Comparison of ENCODE assay signal across 18 cellular contexts in the genomic region with DNA sequence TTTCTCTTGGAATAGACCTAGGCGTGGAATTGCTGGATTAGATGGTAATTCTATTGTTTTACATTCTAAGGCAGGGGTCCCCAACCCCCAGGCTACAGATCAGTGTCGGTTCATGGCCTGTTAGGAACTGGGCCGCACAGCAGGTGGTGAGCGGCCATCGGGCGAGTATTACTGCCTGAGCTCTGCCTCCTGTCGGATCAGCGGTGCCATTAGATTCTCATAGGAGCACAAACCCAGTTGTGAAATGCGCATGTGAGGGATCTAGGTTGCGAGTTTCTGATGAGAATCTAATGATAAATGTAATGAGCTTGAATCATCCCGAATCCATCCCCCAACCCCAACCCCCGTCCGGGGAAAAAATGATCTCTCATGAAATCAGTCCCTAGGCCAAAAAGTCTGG. TPM values are rescaled to one million over a fixed set of nuclear protein-coding genes. Genes with fewer than 3 reads are reported as not detected.
DNase-seq lines count a peak whose midpoint lies in the region; ATAC-seq, FAIRE-seq and TF ChIP-seq lines count a peak whose summit lies in the region.
"Had no signal": no experiment of that assay in that cellular context is flagged by ENCODE, and none has a peak within 500 bp of the region (broad histone marks: within the 10 kb centered on the region; RNA-seq: fewer than 3 reads in every experiment).

No MANE protein-coding gene starts in this region.

- no peaks in the 10 kb centered on the region for H3K9me3 ChIP-seq in H1 (ENCODE audit: insufficient read depth in 2 of 2, low read depth in 1 of 2, low read length in 1 of 2)
- H3K9me3 ChIP-seq: body of pancreas, esophagus squamous epithelium had no signal

- H3K9me3 Mint-ChIP-seq in activated naive CD4-positive, alpha-beta T cell treated with anti-CD3 and anti-CD28 coated beads, Interleukin-2, amount 50 U/mL, for 24 hours, result no peaks in the 10 kb centered on the region
- H3K9me3 Mint-ChIP-seq in activated B cell treated with CpG ODN at 0.5 μM for 24 hours, result no peaks in the 10 kb centered on the region
- no peaks in the 10 kb centered on the region for H3K9me3 Mint-ChIP-seq in stimulated activated naive B cell treated with anti-CD40 and anti-IgM and Interleukin-4, amounts not matched to agents 10 μg/mL and 1 μg/mL and 100 μg/mL, for 72 hours
- H3K9me3 Mint-ChIP-seq: mesothelial cell of epicardium had no signal

- no peak overlapping the region for H4K91ac ChIP-seq in H1 (replicated peaks; ENCODE audit: insufficient read length, low read length)

- WGBS in H1 (ENCODE audit: extremely low coverage in 1 of 2, insufficient coverage in 1 of 2, insufficient read length in 1 of 2, insufficient replicate concordance in 2 of 2, low coverage in 1 of 2, low lambda C conversion rate in 2 of 2, missing lambda C conversion rate in 1 of 2), 2 experiments, result 68% methylated on average over 13 of the region's 13 CpGs; no CpG with 5 or more reads in 1 of the 2 experiments

- no peak for TF ChIP-seq CTCF in activated B cell treated with CpG ODN at 0.5 μM for 24 hours (IDR thresholded peaks at IDR 0.05)
- peak; percentile 33 to 43 (median 38) for TF ChIP-seq CTCF in H1 (IDR thresholded peaks at IDR 0.05; ENCODE audit: control extremely low read depth in 1 of 3, insufficient read depth in 1 of 3, low read depth in 1 of 3, low read length in 3 of 3)
- no peak for TF ChIP-seq CTCF in RWPE1 (conservative IDR thresholded peaks at IDR 0.05; ENCODE audit: low read depth)

- no peak for FAIRE-seq in H1 (lab: Jason Lieb, UNC)
- FAIRE-seq: kidney had no signal

- POLR2A ChIA-PET in activated B cell treated with CpG ODN at 0.5 μM for 24 hours (lab: Charles Lee) (interaction anchor here (0.6 to 3.8 kb wide), 5 partner anchors 11 to 44 kb away, joined by 4 to 25 read pairs (median 12); no protein-coding TSS in a partner anchor), H1 (lab: Charles Lee; ENCODE audit: partially characterized antibody) (no interaction called here), RWPE1 (lab: Yijun Ruan, JAX; ENCODE audit: low non-redundant PET) (no interaction called here)

- H3K4me1 ChIP-seq in H1 (replicated peaks in 1 of 4; ENCODE audit: control insufficient read depth in 3 of 4, insufficient read depth in 4 of 4, low read length in 3 of 4), result peaks cover 0 to 2% (median 0%) of the 10 kb centered on the region in 4 experiments; a peak in 1 of 7 replicates
- H3K4me1 ChIP-seq: body of pancreas had no signal

- no peak for DNase-seq in activated naive CD4-positive, alpha-beta T cell (lab: John Stamatoyannopoulos, UW)
- DNase-seq in activated B cell treated with CpG ODN at 0.5 μM for 24 hours (no peak), H1 (ENCODE audit: low read depth in 1 of 2, low spot score in 2 of 2) (no peak), cerebellar cortex (ENCODE audit: low spot score) (no peak), epidermal melanocyte (ENCODE audit: insufficient read length, low spot score) (no peak), RWPE1 (ENCODE audit: low spot score) (no peak)
- DNase-seq in stimulated activated naive B cell treated with anti-CD40 and anti-IgM and Interleukin-4, amounts not matched to agents 10 μg/mL and 1 μg/mL and 100 μg/mL, for 72 hours, result no peak
- DNase-seq: body of pancreas; esophagus squamous epithelium; kidney; NCI-H187; NCI-H524 treated with DMSO at 0.1 percent for 48 hours; right cardiac atrium; stimulated activated CD4-positive, alpha-beta T cell treated with anti-CD3 and anti-CD28 coated beads, Interleukin-2, amount 100 ng/mL, for 24 hours; WERI-Rb-1 had no signal

- H2BK5ac ChIP-seq in H1 (ENCODE audit: low read depth, low read length), result no peak overlapping the region

- H3K27ac ChIP-seq in H1 (ENCODE audit: low read depth, low read length) (no peak overlapping the region), RWPE1 (no peak overlapping the region)
- H3K27ac ChIP-seq: body of pancreas, SK-N-MC, WERI-Rb-1 had no signal

- peak overlapping the region; percentile 96 for H3K27ac Mint-ChIP-seq in activated naive CD4-positive, alpha-beta T cell treated with anti-CD3 and anti-CD28 coated beads, Interleukin-2, amount 50 U/mL, for 24 hours
- H3K27ac Mint-ChIP-seq in activated B cell treated with CpG ODN at 0.5 μM for 24 hours, result peak overlapping the region; percentile 78
- H3K27ac Mint-ChIP-seq in stimulated activated naive B cell treated with anti-CD40 and anti-IgM and Interleukin-4, amounts not matched to agents 10 μg/mL and 1 μg/mL and 100 μg/mL, for 72 hours, result peak overlapping the region; percentile 86
- H3K27ac Mint-ChIP-seq: mesothelial cell of epicardium had no signal

- no peak overlapping the region for H3K4me3 ChIP-seq in H1 (ENCODE audit: extremely low read depth in 1 of 4, insufficient read depth in 2 of 4, low read depth in 3 of 4, low read length in 4 of 4)
- H3K4me3 ChIP-seq: body of pancreas, esophagus squamous epithelium, SK-N-MC had no signal

- H2AFZ ChIP-seq in H1 (ENCODE audit: low read length), result no peak overlapping the region

- H4K5ac ChIP-seq in H1 (ENCODE audit: insufficient read length, low read depth, low read length), result no peak overlapping the region

- intact Hi-C loops in activated B cell treated with CpG ODN at 0.5 μM for 24 hours (cut with micrococcal nuclease), result no loop called here

- no peaks in the 10 kb centered on the region for H3K79me1 ChIP-seq in H1 (ENCODE audit: low read depth, low read length)

- no peaks in the 10 kb centered on the region for H4K20me1 ChIP-seq in H1 (replicated peaks in 1 of 2; ENCODE audit: control insufficient read depth in 1 of 2, insufficient read depth in 2 of 2, low read length in 2 of 2)

- peaks cover 21% of the 10 kb centered on the region for H3K36me3 Mint-ChIP-seq in activated naive CD4-positive, alpha-beta T cell treated with anti-CD3 and anti-CD28 coated beads, Interleukin-2, amount 50 U/mL, for 24 hours
- H3K36me3 Mint-ChIP-seq in activated B cell treated with CpG ODN at 0.5 μM for 24 hours (ENCODE audit: low read depth), result peaks cover 30% of the 10 kb centered on the region
- H3K36me3 Mint-ChIP-seq in stimulated activated naive B cell treated with anti-CD40 and anti-IgM and Interleukin-4, amounts not matched to agents 10 μg/mL and 1 μg/mL and 100 μg/mL, for 72 hours, result peaks cover 37 to 51% of the 10 kb centered on the region in 2 donors
- H3K36me3 Mint-ChIP-seq: mesothelial cell of epicardium had no signal

- H3K18ac ChIP-seq in H1 (ENCODE audit: extremely low read depth, low read length), result no peak overlapping the region

- no peak overlapping the region for H2BK120ac ChIP-seq in H1 (replicated peaks; ENCODE audit: low read depth, low read length)

- no peak overlapping the region for H4K8ac ChIP-seq in H1 (ENCODE audit: extremely low read depth, insufficient read depth, low read length)

- no peaks in the 10 kb centered on the region for H3K23me2 ChIP-seq in H1 (ENCODE audit: low read depth, low read length)

- H3K4me3 Mint-ChIP-seq in activated naive CD4-positive, alpha-beta T cell treated with anti-CD3 and anti-CD28 coated beads, Interleukin-2, amount 50 U/mL, for 24 hours, result peak overlapping the region; percentile 43
- no peak overlapping the region for H3K4me3 Mint-ChIP-seq in activated B cell treated with CpG ODN at 0.5 μM for 24 hours
- H3K4me3 Mint-ChIP-seq in stimulated activated naive B cell treated with anti-CD40 and anti-IgM and Interleukin-4, amounts not matched to agents 10 μg/mL and 1 μg/mL and 100 μg/mL, for 72 hours, result peak overlapping the region in 1 of 2 donors; percentile 35
- H3K4me3 Mint-ChIP-seq: mesothelial cell of epicardium had no signal

- H3K79me2 ChIP-seq in H1 (ENCODE audit: control insufficient read depth in 1 of 2, insufficient read depth in 2 of 2, low read length in 2 of 2), result no peaks in the 10 kb centered on the region

- CTCF ChIA-PET in activated B cell treated with CpG ODN at 0.5 μM for 24 hours (lab: Charles Lee), result no interaction called here
- CTCF ChIA-PET in H1 (lab: Charles Lee; ENCODE audit: partially characterized antibody), result interaction anchor here (1.1 to 5.3 kb wide), 6 partner anchors 8 to 48 kb away, joined by 3 to 38 read pairs (median 4); partner anchors contain the start of gene CETP
- CTCF ChIA-PET in RWPE1 (lab: Yijun Ruan, JAX), result interaction anchor here (1.0 kb wide), 1 partner anchor 80 kb away, joined by 3 read pairs; the partner anchor contains the start of gene CPNE2

- peak in 1 of 2 experiments; percentile 17; a peak in 1 of 4 replicates for TF ChIP-seq RAD21 in H1 (IDR thresholded peaks at IDR 0.05 in 1 of 2, conservative IDR thresholded peaks at IDR 0.05 in 1 of 2; ENCODE audit: low read depth in 2 of 2, low read length in 2 of 2)

- H3K4me1 Mint-ChIP-seq in activated naive CD4-positive, alpha-beta T cell treated with anti-CD3 and anti-CD28 coated beads, Interleukin-2, amount 50 U/mL, for 24 hours, result peaks cover 81% of the 10 kb centered on the region
- H3K4me1 Mint-ChIP-seq in activated B cell treated with CpG ODN at 0.5 μM for 24 hours, result peaks cover 64% of the 10 kb centered on the region
- peaks cover 32 to 63% of the 10 kb centered on the region in 2 donors for H3K4me1 Mint-ChIP-seq in stimulated activated naive B cell treated with anti-CD40 and anti-IgM and Interleukin-4, amounts not matched to agents 10 μg/mL and 1 μg/mL and 100 μg/mL, for 72 hours
- H3K4me1 Mint-ChIP-seq: mesothelial cell of epicardium had no signal

- H3K27me3 Mint-ChIP-seq in activated naive CD4-positive, alpha-beta T cell treated with anti-CD3 and anti-CD28 coated beads, Interleukin-2, amount 50 U/mL, for 24 hours, result no peaks in the 10 kb centered on the region
- H3K27me3 Mint-ChIP-seq in activated B cell treated with CpG ODN at 0.5 μM for 24 hours, result no peaks in the 10 kb centered on the region
- H3K27me3 Mint-ChIP-seq in stimulated activated naive B cell treated with anti-CD40 and anti-IgM and Interleukin-4, amounts not matched to agents 10 μg/mL and 1 μg/mL and 100 μg/mL, for 72 hours, result no peaks in the 10 kb centered on the region

- no peak overlapping the region for H2BK15ac ChIP-seq in H1 (ENCODE audit: low read length)

- ATAC-seq in activated B cell treated with CpG ODN at 0.5 μM for 24 hours (ENCODE audit: low read depth), result no peak
- ATAC-seq in stimulated activated naive B cell treated with anti-CD40 and anti-IgM and Interleukin-4, amounts not matched to agents 10 μg/mL and 1 μg/mL and 100 μg/mL, for 72 hours (replicated peaks), result no peak
- ATAC-seq: body of pancreas, right cardiac atrium had no signal

- H3K4me2 ChIP-seq in H1 (ENCODE audit: insufficient read depth in 1 of 2, low read depth in 2 of 2, low read length in 2 of 2), result no peak overlapping the region

- no peak for TF ChIP-seq EP300 in H1 (IDR thresholded peaks at IDR 0.05; ENCODE audit: borderline replicate concordance in 1 of 2, low read depth in 2 of 2, low read length in 2 of 2)

- no peaks in the 10 kb centered on the region for H3K27me3 ChIP-seq in H1 (replicated peaks in 1 of 4; ENCODE audit: control insufficient read depth in 3 of 4, extremely low read depth in 1 of 4, insufficient read depth in 3 of 4, low read length in 3 of 4)
- H3K27me3 ChIP-seq: body of pancreas, esophagus squamous epithelium had no signal

- no peak overlapping the region for H3K23ac ChIP-seq in H1 (ENCODE audit: insufficient read length)

- no peak overlapping the region for H2BK20ac ChIP-seq in H1 (ENCODE audit: low read length)

- TF ChIP-seq POLR2A in H1 (IDR thresholded peaks at IDR 0.05; ENCODE audit: control extremely low read depth in 1 of 2, low read depth in 2 of 2, low read length in 2 of 2), result no peak

- no peaks in the 10 kb centered on the region for H3K36me3 ChIP-seq in H1 (ENCODE audit: control insufficient read depth in 2 of 4, insufficient read depth in 4 of 4, low read length in 3 of 4)
- H3K36me3 ChIP-seq: WERI-Rb-1 had no signal

- H2AK5ac ChIP-seq in H1 (ENCODE audit: low read depth, low read length), result no peak overlapping the region

- H2BK12ac ChIP-seq in H1 (ENCODE audit: low read depth, low read length), result no peak overlapping the region

- no peak overlapping the region for H3K14ac ChIP-seq in H1 (ENCODE audit: insufficient read length)

- no peak overlapping the region for H3K9ac ChIP-seq in H1 (replicated peaks in 1 of 4; ENCODE audit: extremely low read depth in 1 of 4, low read depth in 3 of 4, low read length in 3 of 4)

- no peak overlapping the region for H3K4ac ChIP-seq in H1 (replicated peaks; ENCODE audit: insufficient read length, low read depth, low read length)

- H3K56ac ChIP-seq in H1 (replicated peaks; ENCODE audit: insufficient read length, low read depth, low read length), result no peak overlapping the region

RNA-seq across cellular contexts. Expression of gene NLRC5, which starts 23.0 kb away (rescaled TPM):
- total RNA-seq in activated B cell treated with CpG ODN at 0.5 μM for 24 hours, result 296 and 372 TPM in 2 replicates
- 2.8 and 3.2 TPM in 2 replicates for total RNA-seq in H1 (2021; fragmentation: NEBNext Ultra II Directional; extraction: Animal tissue kit (Norgen Biotek cat#: 25700))
- 2.0 and 2.2 TPM in 2 replicates for polyA plus RNA-seq in H1 (2011; rRNA removed)
- polyA plus RNA-seq in H1 (2011; cell fraction: cytosol; rRNA removed), result 1.8 TPM
- 8.8 TPM for polyA plus RNA-seq in H1 (2011; cell fraction: nucleus; rRNA removed)
- polyA plus RNA-seq in H1 (2012, experiment 1 of 2), result 0.97 to 4.4 TPM (median 2.8 TPM) in 4 replicates
- 1.3 TPM for polyA plus RNA-seq in H1 (2012, experiment 2 of 2)
- 1.3 TPM for polyA plus RNA-seq in H1 (2013, experiment 1 of 2)
- polyA plus RNA-seq in H1 (2013, experiment 2 of 2), result 1.1 TPM
- 4.4 and 5.0 TPM in 2 replicates for polyA minus RNA-seq in H1 (2011; rRNA and poly(A)+ RNA removed)
- polyA minus RNA-seq in H1 (2011; cell fraction: cytosol; rRNA and poly(A)+ RNA removed), result 2.4 TPM
- polyA minus RNA-seq in H1 (2011; cell fraction: nucleus; rRNA and poly(A)+ RNA removed), result 10.5 TPM

RNA-seq across cellular contexts. Expression of gene CETP, which starts 50.6 kb away (rescaled TPM):
- 1.0 and 1.4 TPM in 2 replicates for total RNA-seq in activated B cell treated with CpG ODN at 0.5 μM for 24 hours
- total RNA-seq in H1 (2021; fragmentation: NEBNext Ultra II Directional; extraction: Animal tissue kit (Norgen Biotek cat#: 25700)), result not detected in 2 replicates
- polyA plus RNA-seq in H1 (2011; rRNA removed), result not detected in 2 replicates
- not detected for polyA plus RNA-seq in H1 (2011; cell fraction: cytosol; rRNA removed)
- polyA plus RNA-seq in H1 (2011; cell fraction: nucleus; rRNA removed), result not detected
- polyA plus RNA-seq in H1 (2012, experiment 1 of 2), result 0.09 TPM in 1 of 4 replicates, not detected in the others
- polyA plus RNA-seq in H1 (2012, experiment 2 of 2), result not detected
- not detected for polyA plus RNA-seq in H1 (2013, experiment 1 of 2)
- 0.02 TPM for polyA plus RNA-seq in H1 (2013, experiment 2 of 2)
- not detected in 2 replicates for polyA minus RNA-seq in H1 (2011; rRNA and poly(A)+ RNA removed)
- not detected for polyA minus RNA-seq in H1 (2011; cell fraction: cytosol; rRNA and poly(A)+ RNA removed)
- polyA minus RNA-seq in H1 (2011; cell fraction: nucleus; rRNA and poly(A)+ RNA removed), result not detected

Comparison
In these comparisons a context has a peak if more than half of its experiments do, and no peak if none do; other contexts are left out.
1. CTCF ChIP-seq: peak in H1 (3 of 3); none in activated B cell treated with CpG ODN at 0.5 μM for 24 hours (single experiment) and RWPE1 (single experiment).
2. RNA of gene NLRC5, which starts 23.0 kb away (total RNA-seq): 296 to 372 TPM in activated B cell treated with CpG ODN at 0.5 μM for 24 hours; 2.8 to 3.2 TPM in H1; every median in the first group is over 10 times any median in the second.
3. Peak in every context shown above with its lines, with median percentiles within 50 percentile points of each other: H3K27ac Mint-ChIP-seq.